In genomic region chr4:133390198-133390855, GRCh38 we compare ENCODE assay signal across 19 cellular contexts.
"Had no signal": no experiment of that assay in that cellular context is flagged by ENCODE, and none has a peak within 500 bp of the region (broad histone marks: within the 10 kb centered on the region; RNA-seq: fewer than 3 reads in every experiment).

No MANE protein-coding gene starts in this region.

- DNase-seq: activated CD4-positive, alpha-beta memory T cell treated with anti-CD3 and anti-CD28 coated beads for 36 hours; activated CD4-positive, alpha-beta T cell treated with anti-CD3 and anti-CD28 coated beads for 1 hour; activated effector memory CD4-positive, alpha-beta T cell treated with anti-CD3 and anti-CD28 coated beads, Interleukin-2, amount 50 U/mL, for 16 hours; activated T-cell treated with anti-CD3 and anti-CD28 coated beads, Interleukin-2, amount 50 U/mL, for 48 hours; amniotic stem cell; dermis blood vessel endothelial cell; naive thymus-derived CD8-positive, alpha-beta T cell; occipital lobe; T-helper 1 cell; upper lobe of right lung had no signal

- H3K4me2 ChIP-seq: hepatocyte had no signal

- H3K27ac ChIP-seq: hepatocyte, prostate gland, suprapubic skin, upper lobe of right lung had no signal

- H3K79me2 ChIP-seq: hepatocyte had no signal

- H3K4me1 Mint-ChIP-seq: naive thymus-derived CD8-positive, alpha-beta T cell had no signal

- H2AFZ ChIP-seq: hepatocyte had no signal

- H3K27me3 ChIP-seq: hepatocyte, suprapubic skin, upper lobe of right lung had no signal

- H3K4me1 ChIP-seq: prostate gland, suprapubic skin, upper lobe of right lung had no signal

- ATAC-seq: left lobe of liver; naive thymus-derived CD8-positive, alpha-beta T cell; right cardiac atrium; upper lobe of right lung had no signal

- FAIRE-seq: keratinocyte had no signal

- H3K27me3 Mint-ChIP-seq: activated CD4-positive, alpha-beta memory T cell treated with anti-CD3 and anti-CD28 coated beads for 36 hours; activated naive CD8-positive, alpha-beta T cell; brain; naive thymus-derived CD8-positive, alpha-beta T cell; stimulated activated naive CD8-positive, alpha-beta T cell treated with anti-CD3 and anti-CD28 coated beads, Interleukin-15, Interleukin-2, amounts not matched to agents 100 ng/mL and 50 ng/mL, for 24 hours had no signal

- H3K4me3 Mint-ChIP-seq: activated CD4-positive, alpha-beta memory T cell treated with anti-CD3 and anti-CD28 coated beads for 36 hours; activated naive CD8-positive, alpha-beta T cell; brain; naive thymus-derived CD8-positive, alpha-beta T cell; stimulated activated naive CD8-positive, alpha-beta T cell treated with anti-CD3 and anti-CD28 coated beads, Interleukin-15, Interleukin-2, amounts not matched to agents 100 ng/mL and 50 ng/mL, for 24 hours had no signal

- H3K4me3 ChIP-seq: hepatocyte, prostate gland, suprapubic skin, upper lobe of right lung had no signal

- H3K9me3 ChIP-seq: prostate gland, upper lobe of right lung had no signal

- H3K36me3 Mint-ChIP-seq: activated CD4-positive, alpha-beta memory T cell treated with anti-CD3 and anti-CD28 coated beads for 36 hours; activated naive CD8-positive, alpha-beta T cell; brain; naive thymus-derived CD8-positive, alpha-beta T cell had no signal

- H3K36me3 ChIP-seq: prostate gland, suprapubic skin, upper lobe of right lung had no signal

- H3K27ac Mint-ChIP-seq: activated CD4-positive, alpha-beta memory T cell treated with anti-CD3 and anti-CD28 coated beads for 36 hours; activated naive CD8-positive, alpha-beta T cell; naive thymus-derived CD8-positive, alpha-beta T cell; stimulated activated naive CD8-positive, alpha-beta T cell treated with anti-CD3 and anti-CD28 coated beads, Interleukin-15, Interleukin-2, amounts not matched to agents 100 ng/mL and 50 ng/mL, for 24 hours had no signal
